ENCODE assay signal across 10 cellular contexts in the genomic region with DNA sequence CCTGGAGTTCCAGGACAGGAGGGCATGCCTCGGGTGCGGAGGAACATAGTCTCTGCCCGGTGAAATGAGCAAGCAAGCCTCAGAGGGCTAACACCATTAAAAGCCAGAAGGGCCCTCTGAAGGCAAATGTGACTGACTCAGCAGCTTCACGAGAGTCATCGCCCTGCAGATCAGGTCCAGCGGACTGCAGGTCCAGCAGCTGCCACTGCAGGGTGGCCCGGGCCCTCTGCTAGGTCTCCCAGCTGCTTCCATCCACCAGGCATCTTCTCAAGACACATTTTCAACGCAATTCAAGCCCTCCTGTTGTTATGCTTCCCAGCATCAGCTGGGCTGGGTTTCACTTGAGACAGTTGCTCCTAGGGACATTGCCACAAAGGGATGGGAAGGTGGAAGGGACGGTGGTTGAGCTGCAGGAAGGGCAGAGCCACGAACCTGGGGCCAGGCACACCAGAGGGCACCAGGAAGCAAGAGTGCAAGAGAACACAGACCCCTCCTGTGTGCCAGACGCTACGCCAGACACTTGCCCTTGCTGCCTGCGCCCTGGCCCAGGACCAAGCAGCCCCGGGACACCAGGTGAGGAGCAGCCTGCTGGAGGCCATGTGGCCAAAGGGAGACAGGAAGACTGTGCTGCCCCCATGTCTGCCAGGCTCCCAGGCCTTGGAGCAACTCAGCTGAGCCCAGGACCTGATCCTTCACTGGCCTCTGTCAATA.
A peak's percentile ranks its signal among the peaks of the same experiment; 100 is the strongest.
DNase-seq lines count a peak whose midpoint lies in the region; ATAC-seq and TF ChIP-seq lines count a peak whose summit lies in the region.
"Had no signal": no experiment of that assay in that cellular context is flagged by ENCODE, and none has a peak within 500 bp of the region (broad histone marks: within the 10 kb centered on the region; RNA-seq: fewer than 3 reads in every experiment).

No MANE protein-coding gene starts in this region.

- peaks cover 28% of the 10 kb centered on the region for H3K4me1 ChIP-seq in mucosa of descending colon (ENCODE audit: low read depth)

- H3K9me3 ChIP-seq in mucosa of descending colon, result no peaks in the 10 kb centered on the region

- POLR2A ChIA-PET in GM10248 (lab: Yijun Ruan, JAX), result no interaction called here

- CTCF ChIA-PET in GM10248 (lab: Yijun Ruan, JAX), result no interaction called here

- ATAC-seq in mucosa of descending colon (peak; percentile 12), HG02852 (IDR thresholded peaks at IDR 0.05; ENCODE audit: unreplicated experiment) (no peak)

- TF ChIP-seq CTCF in mucosa of descending colon (IDR thresholded peaks at IDR 0.05) (no peak), GM10248 (IDR thresholded peaks at IDR 0.05; ENCODE audit: control extremely low read depth, extremely low read depth, low read depth, missing control alignments) (no peak)

- no peak overlapping the region for H3K4me3 ChIP-seq in mucosa of descending colon

- intact Hi-C loops in mucosa of descending colon (cut with DNase I, micrococcal nuclease), result no loop called here

- DNase-seq in AG08396 (ENCODE audit: low spot score), result peak; percentile 44
- peak; percentile 96 for DNase-seq in LHCN-M2 (ENCODE audit: low read depth)
- peak; percentile 38 for DNase-seq in brain pericyte (ENCODE audit: low read depth, low spot score)
- DNase-seq in mucosa of descending colon, result peak in 1 of 3 donors; percentile 31
- no peak for DNase-seq in NCI-H774 (lab: John Stamatoyannopoulos, UW)
- no peak for DNase-seq in stimulated activated CD4-positive, alpha-beta T cell treated with anti-CD3 and anti-CD28 coated beads, Interleukin-2, amount 100 ng/mL, for 48 hours
- no peak for DNase-seq in GM10248 (ENCODE audit: extremely low spot score)
- DNase-seq: activated B cell treated with CpG ODN at 0.5 μM for 24 hours, retina had no signal

- H3K36me3 ChIP-seq in mucosa of descending colon (ENCODE audit: low read depth), result no peaks in the 10 kb centered on the region

Comparison
In these comparisons a context has a peak if more than half of its experiments do, and no peak if none do; other contexts are left out.
1. DNase-seq: peak in AG08396 (single experiment), LHCN-M2 (single experiment) and brain pericyte (single experiment); none in NCI-H774 (single experiment), stimulated activated CD4-positive, alpha-beta T cell treated with anti-CD3 and anti-CD28 coated beads, Interleukin-2, amount 100 ng/mL, for 48 hours (0 of 2) and GM10248 (single experiment).